In the genomic region with DNA sequence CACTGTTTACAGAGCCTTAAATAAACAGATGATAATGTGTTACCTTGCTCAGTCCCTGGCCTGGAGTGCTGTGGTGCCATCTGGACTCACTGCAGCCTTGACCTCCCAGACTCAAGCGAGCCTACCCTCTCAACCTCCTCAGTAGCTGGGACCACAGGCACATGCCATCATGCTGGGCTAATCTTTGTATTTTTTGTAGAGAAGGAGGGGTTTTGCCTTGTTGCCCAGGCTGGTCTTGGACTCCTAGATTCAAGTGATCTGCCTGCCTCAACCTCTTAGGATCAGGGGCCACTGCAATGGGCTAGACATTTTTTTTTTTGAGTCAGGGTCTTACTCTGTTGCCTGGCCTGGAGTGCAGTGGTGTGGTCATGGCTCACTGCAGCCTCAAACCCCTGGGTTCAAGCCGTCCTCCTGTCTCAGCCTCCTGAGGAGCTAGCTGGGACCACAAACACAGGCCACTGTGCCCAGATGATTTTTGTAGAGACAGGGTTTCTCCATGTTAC, we compare ENCODE assay signal across 1 cellular context.
TF ChIP-seq lines count a peak whose summit lies in the region.

No MANE protein-coding gene starts in this region.

TF ChIP-seq in HEK293, 187 proteins besides CTCF, POLR2A, EP300 and RAD21 (continued from another document):
- TF ChIP-seq, protein P1, sequence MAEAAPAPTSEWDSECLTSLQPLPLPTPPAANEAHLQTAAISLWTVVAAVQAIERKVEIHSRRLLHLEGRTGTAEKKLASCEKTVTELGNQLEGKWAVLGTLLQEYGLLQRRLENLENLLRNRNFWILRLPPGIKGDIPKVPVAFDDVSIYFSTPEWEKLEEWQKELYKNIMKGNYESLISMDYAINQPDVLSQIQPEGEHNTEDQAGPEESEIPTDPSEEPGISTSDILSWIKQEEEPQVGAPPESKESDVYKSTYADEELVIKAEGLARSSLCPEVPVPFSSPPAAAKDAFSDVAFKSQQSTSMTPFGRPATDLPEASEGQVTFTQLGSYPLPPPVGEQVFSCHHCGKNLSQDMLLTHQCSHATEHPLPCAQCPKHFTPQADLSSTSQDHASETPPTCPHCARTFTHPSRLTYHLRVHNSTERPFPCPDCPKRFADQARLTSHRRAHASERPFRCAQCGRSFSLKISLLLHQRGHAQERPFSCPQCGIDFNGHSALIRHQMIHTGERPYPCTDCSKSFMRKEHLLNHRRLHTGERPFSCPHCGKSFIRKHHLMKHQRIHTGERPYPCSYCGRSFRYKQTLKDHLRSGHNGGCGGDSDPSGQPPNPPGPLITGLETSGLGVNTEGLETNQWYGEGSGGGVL (tag by site-specific recombination; IDR thresholded peaks at IDR 0.05), result no peak
- TF ChIP-seq ZNF155 (tag by site-specific recombination; IDR thresholded peaks at IDR 0.05), result no peak
- no peak for TF ChIP-seq ZNF133 (tag by site-specific recombination; IDR thresholded peaks at IDR 0.05)
- no peak for TF ChIP-seq ZNF830 (tag by site-specific recombination; IDR thresholded peaks at IDR 0.05; ENCODE audit: low read depth)
- no peak for TF ChIP-seq ZNF23 (tag by site-specific recombination; IDR thresholded peaks at IDR 0.05; ENCODE audit: borderline replicate concordance)
- peak; percentile 99 for TF ChIP-seq ZSCAN16 (tag by site-specific recombination; IDR thresholded peaks at IDR 0.05)
- TF ChIP-seq GFI1B (tag by site-specific recombination; IDR thresholded peaks at IDR 0.05), result no peak
- TF ChIP-seq, protein P2, sequence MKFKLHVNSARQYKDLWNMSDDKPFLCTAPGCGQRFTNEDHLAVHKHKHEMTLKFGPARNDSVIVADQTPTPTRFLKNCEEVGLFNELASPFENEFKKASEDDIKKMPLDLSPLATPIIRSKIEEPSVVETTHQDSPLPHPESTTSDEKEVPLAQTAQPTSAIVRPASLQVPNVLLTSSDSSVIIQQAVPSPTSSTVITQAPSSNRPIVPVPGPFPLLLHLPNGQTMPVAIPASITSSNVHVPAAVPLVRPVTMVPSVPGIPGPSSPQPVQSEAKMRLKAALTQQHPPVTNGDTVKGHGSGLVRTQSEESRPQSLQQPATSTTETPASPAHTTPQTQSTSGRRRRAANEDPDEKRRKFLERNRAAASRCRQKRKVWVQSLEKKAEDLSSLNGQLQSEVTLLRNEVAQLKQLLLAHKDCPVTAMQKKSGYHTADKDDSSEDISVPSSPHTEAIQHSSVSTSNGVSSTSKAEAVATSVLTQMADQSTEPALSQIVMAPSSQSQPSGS (tag by site-specific recombination; IDR thresholded peaks at IDR 0.05; ENCODE audit: low read depth), result no peak
- TF ChIP-seq ZNF311 (tag by site-specific recombination; IDR thresholded peaks at IDR 0.05; ENCODE audit: borderline replicate concordance), result no peak
